ENCODE assay signal across 17 cellular contexts in genomic region chr3:148840419-148840818, GRCh38. TPM values are rescaled to one million over a fixed set of nuclear protein-coding genes. Genes with fewer than 3 reads are reported as not detected.
DNase-seq lines count a peak whose midpoint lies in the region; ATAC-seq and TF ChIP-seq lines count a peak whose summit lies in the region.
"Had no signal": no experiment of that assay in that cellular context is flagged by ENCODE, and none has a peak within 500 bp of the region (broad histone marks: within the 10 kb centered on the region; RNA-seq: fewer than 3 reads in every experiment).

No MANE protein-coding gene starts in this region.

- intact Hi-C loops in mucosa of descending colon (cut with DNase I, micrococcal nuclease) = no loop called here

- peak; percentile 11 for ATAC-seq in GM18909 (IDR thresholded peaks at IDR 0.05; ENCODE audit: poor library complexity, unreplicated experiment)
- ATAC-seq in HG02852 (IDR thresholded peaks at IDR 0.05; ENCODE audit: unreplicated experiment) = peak; percentile 7
- ATAC-seq in activated CD4-positive, CD25-positive, alpha-beta regulatory T cell treated with anti-CD3 and anti-CD28 coated beads, Interleukin-2, amount 50 U/mL, for 24 hours = no peak
- no peak for ATAC-seq in mucosa of descending colon
- ATAC-seq: A549, HCT116, T-cell had no signal

- TF ChIP-seq CTCF in mucosa of descending colon (IDR thresholded peaks at IDR 0.05) = no peak

- H3K4me3 ChIP-seq in mucosa of descending colon = no peak overlapping the region
- H3K4me3 ChIP-seq: A549 had no signal

- H3K9me3 ChIP-seq in mucosa of descending colon = no peaks in the 10 kb centered on the region
- H3K9me3 ChIP-seq: A549, Caco-2 had no signal

- H3K4me1 ChIP-seq in mucosa of descending colon (ENCODE audit: low read depth) = no peaks in the 10 kb centered on the region
- H3K4me1 ChIP-seq: A549, Caco-2 had no signal

- H3K36me3 ChIP-seq in mucosa of descending colon (ENCODE audit: low read depth) = no peaks in the 10 kb centered on the region

- peak; percentile 87 for DNase-seq in OCI-M1 (lab: John Stamatoyannopoulos, UW)
- peak; percentile 46 for DNase-seq in left kidney (ENCODE audit: low read depth, low spot score)
- no peak for DNase-seq in DMS 273 (lab: John Stamatoyannopoulos, UW; ENCODE audit: unreplicated experiment)
- no peak for DNase-seq in mucosa of descending colon
- no peak for DNase-seq in T-helper 9 cell
- DNase-seq: Caco-2; NCI-H146; NCI-H2107; NCI-H226; NCI-H526; NK-92 treated with Interleukin-12 subunit alpha and Interleukin-12 subunit beta, amount 100 ng/mL, for 24 hours; T-cell had no signal

RNA-seq across cellular contexts. Expression of gene CPB1, which starts 12.8 kb away (rescaled TPM):
- under 1 TPM in 2 of 3 donors, not detected in 1; 0.70 to 0.92 TPM for total RNA-seq in mucosa of descending colon
- total RNA-seq: Caco-2 had no signal

RNA-seq across cellular contexts. Expression of gene CPA3, which starts 24.7 kb away (rescaled TPM):
- total RNA-seq in mucosa of descending colon = 10 to 100 TPM in 2 of 3 donors, 1 to 10 TPM in 1; 1.8 to 20.6 (median 13.8) TPM
- total RNA-seq: Caco-2 had no signal

Comparison
In these comparisons a context has a peak if more than half of its experiments do, and no peak if none do; other contexts are left out.
1. ATAC-seq: peak in GM18909 (single experiment) and HG02852 (single experiment); none in activated CD4-positive, CD25-positive, alpha-beta regulatory T cell treated with anti-CD3 and anti-CD28 coated beads, Interleukin-2, amount 50 U/mL, for 24 hours (0 of 2) and mucosa of descending colon (single experiment).
2. DNase-seq: peak in OCI-M1 (single experiment) and left kidney (single experiment); none in DMS 273 (single experiment), mucosa of descending colon (0 of 3) and T-helper 9 cell (single experiment).